In the genomic region with DNA sequence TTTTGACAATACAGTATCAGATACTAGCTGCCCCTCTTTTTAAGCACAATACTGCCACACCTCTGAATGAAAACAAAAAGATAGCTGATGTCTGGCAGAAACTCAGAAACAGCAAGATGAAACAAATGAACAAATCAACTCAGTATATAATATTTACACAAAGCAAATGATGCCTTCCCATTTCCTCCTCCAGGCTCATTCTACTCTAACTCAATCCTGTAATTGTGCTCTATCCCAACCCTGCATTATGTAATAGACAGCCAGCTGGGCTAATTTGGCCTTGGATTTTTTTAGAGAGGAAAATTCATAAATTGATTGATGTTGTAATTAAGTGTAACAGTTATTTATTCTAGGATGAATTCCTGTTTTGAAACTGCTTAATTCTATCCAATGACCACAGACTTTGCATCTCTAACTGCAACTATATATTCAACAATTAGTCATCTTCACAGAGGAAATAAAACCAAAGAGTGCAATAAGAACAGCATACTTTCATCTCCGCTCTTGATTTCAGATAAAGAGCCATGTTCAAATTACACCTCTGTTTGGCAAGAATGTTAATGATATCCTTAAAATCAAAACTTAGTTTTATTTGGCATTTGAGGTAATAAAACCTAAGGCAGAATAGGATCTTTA, we compare ENCODE assay signal across 1 cellular context.
TF ChIP-seq lines count a peak whose summit lies in the region.

No MANE protein-coding gene starts in this region.

TF ChIP-seq in A549, 52 proteins besides CTCF, POLR2A, EP300 and RAD21:
- no peak for TF ChIP-seq PBX3 (IDR thresholded peaks at IDR 0.05)
- no peak for TF ChIP-seq RNF2 (IDR thresholded peaks at IDR 0.05; ENCODE audit: borderline replicate concordance, low read depth)
- TF ChIP-seq, protein P1, sequence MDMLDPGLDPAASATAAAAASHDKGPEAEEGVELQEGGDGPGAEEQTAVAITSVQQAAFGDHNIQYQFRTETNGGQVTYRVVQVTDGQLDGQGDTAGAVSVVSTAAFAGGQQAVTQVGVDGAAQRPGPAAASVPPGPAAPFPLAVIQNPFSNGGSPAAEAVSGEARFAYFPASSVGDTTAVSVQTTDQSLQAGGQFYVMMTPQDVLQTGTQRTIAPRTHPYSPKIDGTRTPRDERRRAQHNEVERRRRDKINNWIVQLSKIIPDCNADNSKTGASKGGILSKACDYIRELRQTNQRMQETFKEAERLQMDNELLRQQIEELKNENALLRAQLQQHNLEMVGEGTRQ (IDR thresholded peaks at IDR 0.05) = no peak
- TF ChIP-seq MAZ (IDR thresholded peaks at IDR 0.05; ENCODE audit: borderline replicate concordance, low read depth, low read length) = no peak
- TF ChIP-seq, protein P2, sequence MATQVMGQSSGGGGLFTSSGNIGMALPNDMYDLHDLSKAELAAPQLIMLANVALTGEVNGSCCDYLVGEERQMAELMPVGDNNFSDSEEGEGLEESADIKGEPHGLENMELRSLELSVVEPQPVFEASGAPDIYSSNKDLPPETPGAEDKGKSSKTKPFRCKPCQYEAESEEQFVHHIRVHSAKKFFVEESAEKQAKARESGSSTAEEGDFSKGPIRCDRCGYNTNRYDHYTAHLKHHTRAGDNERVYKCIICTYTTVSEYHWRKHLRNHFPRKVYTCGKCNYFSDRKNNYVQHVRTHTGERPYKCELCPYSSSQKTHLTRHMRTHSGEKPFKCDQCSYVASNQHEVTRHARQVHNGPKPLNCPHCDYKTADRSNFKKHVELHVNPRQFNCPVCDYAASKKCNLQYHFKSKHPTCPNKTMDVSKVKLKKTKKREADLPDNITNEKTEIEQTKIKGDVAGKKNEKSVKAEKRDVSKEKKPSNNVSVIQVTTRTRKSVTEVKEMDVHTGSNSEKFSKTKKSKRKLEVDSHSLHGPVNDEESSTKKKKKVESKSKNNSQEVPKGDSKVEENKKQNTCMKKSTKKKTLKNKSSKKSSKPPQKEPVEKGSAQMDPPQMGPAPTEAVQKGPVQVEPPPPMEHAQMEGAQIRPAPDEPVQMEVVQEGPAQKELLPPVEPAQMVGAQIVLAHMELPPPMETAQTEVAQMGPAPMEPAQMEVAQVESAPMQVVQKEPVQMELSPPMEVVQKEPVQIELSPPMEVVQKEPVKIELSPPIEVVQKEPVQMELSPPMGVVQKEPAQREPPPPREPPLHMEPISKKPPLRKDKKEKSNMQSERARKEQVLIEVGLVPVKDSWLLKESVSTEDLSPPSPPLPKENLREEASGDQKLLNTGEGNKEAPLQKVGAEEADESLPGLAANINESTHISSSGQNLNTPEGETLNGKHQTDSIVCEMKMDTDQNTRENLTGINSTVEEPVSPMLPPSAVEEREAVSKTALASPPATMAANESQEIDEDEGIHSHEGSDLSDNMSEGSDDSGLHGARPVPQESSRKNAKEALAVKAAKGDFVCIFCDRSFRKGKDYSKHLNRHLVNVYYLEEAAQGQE (IDR thresholded peaks at IDR 0.05) = no peak
- no peak for TF ChIP-seq E2F6 (IDR thresholded peaks at IDR 0.05; ENCODE audit: borderline replicate concordance, low read depth)
- no peak for TF ChIP-seq RFX5 (IDR thresholded peaks at IDR 0.05)
- no peak for TF ChIP-seq ZNF302 (CRISPR knock-in tag; IDR thresholded peaks at IDR 0.05)
- TF ChIP-seq ZFP36 (IDR thresholded peaks at IDR 0.05; ENCODE audit: borderline replicate concordance, partially characterized antibody) = no peak
- TF ChIP-seq KDM5A (IDR thresholded peaks at IDR 0.05) = no peak
- no peak for TF ChIP-seq FOXS1 (CRISPR knock-in tag; IDR thresholded peaks at IDR 0.05)
- TF ChIP-seq CHD4 (IDR thresholded peaks at IDR 0.05; ENCODE audit: borderline replicate concordance) = no peak
- no peak for TF ChIP-seq POLR2AphosphoS2 (conservative IDR thresholded peaks at IDR 0.05; ENCODE audit: low read length)
- TF ChIP-seq TP53 (CRISPR knock-in tag; IDR thresholded peaks at IDR 0.05) = no peak
- TF ChIP-seq CEBPB (IDR thresholded peaks at IDR 0.05) = no peak
- TF ChIP-seq FOSL2 (IDR thresholded peaks at IDR 0.05) = no peak
- no peak for TF ChIP-seq FOSL2 (CRISPR knock-in tag; IDR thresholded peaks at IDR 0.05)
- no peak for TF ChIP-seq SREBF2 (IDR thresholded peaks at IDR 0.05)
- TF ChIP-seq HOXB13 (CRISPR knock-in tag; IDR thresholded peaks at IDR 0.05; ENCODE audit: low read depth) = no peak
- no peak for TF ChIP-seq ZC3H11A (IDR thresholded peaks at IDR 0.05)
